8 cellular contexts compared by ENCODE assay signal in genomic region chr19:57815247-57816075, GRCh38. TPM values are rescaled to one million over a fixed set of nuclear protein-coding genes. Genes with fewer than 3 reads are reported as not detected.
DNase-seq lines count a peak whose midpoint lies in the region; TF ChIP-seq lines count a peak whose summit lies in the region.

No MANE protein-coding gene starts in this region.

- H3K9me3 ChIP-seq in BE2C (no peaks in the 10 kb centered on the region), Karpas-422 (ENCODE audit: low read length) (no peaks in the 10 kb centered on the region), neural cell (ENCODE audit: low read length) (no peaks in the 10 kb centered on the region), adrenal gland (replicated peaks in 1 of 3) (no peaks in the 10 kb centered on the region)

- peak overlapping the region; percentile 95 for H3K9ac ChIP-seq in Karpas-422 (ENCODE audit: low read length)
- peak overlapping the region; percentile 83 for H3K9ac ChIP-seq in neural cell (ENCODE audit: low read length)

- H3K4me3 ChIP-seq in BE2C (ENCODE audit: low read depth, low read length) (peak overlapping the region; percentile 96), Karpas-422 (ENCODE audit: low read length) (peak overlapping the region; percentile 94), coronary artery (peak overlapping the region; percentile 89), neural cell (ENCODE audit: low read length) (peak overlapping the region; percentile 94), adrenal gland (peak overlapping the region in 1 of 4 donors; percentile 71)

- H3K27ac ChIP-seq in Karpas-422 (ENCODE audit: low read length) (no peak overlapping the region), coronary artery (peak overlapping the region; percentile 58 to 83), neural cell (ENCODE audit: low read length) (peak overlapping the region; percentile 79), adrenal gland (peak overlapping the region in 2 of 5 donors; percentile 21 to 85)

- TF ChIP-seq CTCF in BE2C (IDR thresholded peaks at IDR 0.05; ENCODE audit: low read depth, low read length): no peak; the same call in 1 of the 2 replicates
- no peak for TF ChIP-seq CTCF in coronary artery (IDR thresholded peaks at IDR 0.05)
- no peak for TF ChIP-seq CTCF in neural cell (IDR thresholded peaks at IDR 0.05; ENCODE audit: poor library complexity, severe bottlenecking)
- TF ChIP-seq CTCF in adrenal gland (IDR thresholded peaks at IDR 0.05): no peak

- peaks cover 56% of the 10 kb centered on the region for H3K79me2 ChIP-seq in Karpas-422 (ENCODE audit: low read length)
- peaks cover 6% of the 10 kb centered on the region for H3K79me2 ChIP-seq in neural cell (replicated peaks; ENCODE audit: insufficient read depth, low read length)

- H4K20me1 ChIP-seq in Karpas-422 (ENCODE audit: insufficient read depth, low read depth, low read length): no peaks in the 10 kb centered on the region
- no peaks in the 10 kb centered on the region for H4K20me1 ChIP-seq in neural cell (ENCODE audit: insufficient read depth)

- no peak for TF ChIP-seq POLR2A in adrenal gland (IDR thresholded peaks at IDR 0.05)

- TF ChIP-seq EP300 in neural cell (conservative IDR thresholded peaks at IDR 0.05; ENCODE audit: poor library complexity, severe bottlenecking): no peak

- H3K9me2 ChIP-seq in Karpas-422 (replicated peaks; ENCODE audit: insufficient read depth, low read length): no peaks in the 10 kb centered on the region
- H3K9me2 ChIP-seq in neural cell (ENCODE audit: insufficient read depth, low read length): no peaks in the 10 kb centered on the region

- 87 to 93% (median 91%) methylated on average over 10 to 17 of the region's 17 CpGs for WGBS in adrenal gland, 4 donors

- intact Hi-C loops in adrenal gland (cut with DNase I): loop anchor here in 1 of 2 donors (10.0 kb wide), 1 partner anchor 71 kb away; the partner anchor contains the start of gene ZNF776

- TF ChIP-seq RAD21 in neural cell (conservative IDR thresholded peaks at IDR 0.05): no peak

- no peaks in the 10 kb centered on the region for H3K4me1 ChIP-seq in BE2C
- peaks cover 37% of the 10 kb centered on the region for H3K4me1 ChIP-seq in Karpas-422 (ENCODE audit: low read length)
- H3K4me1 ChIP-seq in adrenal gland (replicated peaks in 1 of 2): peaks cover 10 to 15% of the 10 kb centered on the region in 2 donors

- H3K36me3 ChIP-seq in BE2C (no peaks in the 10 kb centered on the region), Karpas-422 (ENCODE audit: insufficient read depth, low read length) (peaks cover 9% of the 10 kb centered on the region), neural cell (ENCODE audit: insufficient read depth, low read length) (no peaks in the 10 kb centered on the region), adrenal gland (replicated peaks in 1 of 2) (no peaks in the 10 kb centered on the region)

- H3K27me3 ChIP-seq in BE2C (no peaks in the 10 kb centered on the region), Karpas-422 (ENCODE audit: low read length) (no peaks in the 10 kb centered on the region), neural cell (ENCODE audit: insufficient read depth, low read depth, low read length) (no peaks in the 10 kb centered on the region), adrenal gland (no peaks in the 10 kb centered on the region)

- H2AFZ ChIP-seq in Karpas-422 (ENCODE audit: low read length) (no peak overlapping the region), neural cell (ENCODE audit: low read depth, low read length) (peak overlapping the region; percentile 53)

- H3F3A ChIP-seq in neural cell (ENCODE audit: insufficient read depth, low read length, poor library complexity, severe bottlenecking): no peaks in the 10 kb centered on the region

- H3K4me2 ChIP-seq in Karpas-422 (ENCODE audit: low read depth, low read length, poor library complexity, severe bottlenecking) (peak overlapping the region; percentile 93), neural cell (ENCODE audit: low read length) (peak overlapping the region; percentile 65)

- DNase-seq in BE2C (no peak), Karpas-422 (no peak), coronary artery (ENCODE audit: low spot score) (no peak), NCI-H2196 (lab: John Stamatoyannopoulos, UW; ENCODE audit: unreplicated experiment) (no peak), EL (no peak), adrenal gland (no peak), NCI-H128 (lab: John Stamatoyannopoulos, UW; ENCODE audit: unreplicated experiment) (no peak)

TF ChIP-seq in neural cell, 6 proteins besides CTCF, POLR2A, EP300 and RAD21:
- TF ChIP-seq EZH2 (IDR thresholded peaks at IDR 0.05; ENCODE audit: borderline replicate concordance, insufficient read depth, low read length, poor library complexity, severe bottlenecking) (no peak), TAF1 (IDR thresholded peaks at IDR 0.05; ENCODE audit: low read depth) (no peak), MXI1 (conservative IDR thresholded peaks at IDR 0.05; ENCODE audit: poor library complexity, severe bottlenecking) (no peak), POLR2AphosphoS5 (IDR thresholded peaks at IDR 0.05) (no peak), REST (IDR thresholded peaks at IDR 0.05; ENCODE audit: borderline replicate concordance) (no peak), SMC3 (conservative IDR thresholded peaks at IDR 0.05; ENCODE audit: poor library complexity) (no peak)

RNA-seq across cellular contexts. Expression of gene ZNF552, which starts 0.7 kb away (rescaled TPM):
- polyA plus RNA-seq in BE2C (2012; ENCODE audit: insufficient read depth, insufficient read length, low read depth): 3.3 TPM
- 17.7 and 20.3 TPM in 2 replicates for total RNA-seq in Karpas-422 (2014; rRNA removed; shearing (Covaris generic); ENCODE audit: low replicate concordance)
- polyA plus RNA-seq in neural cell (6.0 and 8.8 TPM in 2 replicates), adrenal gland (1 to 10 TPM; 3.2 to 3.9 (median 3.5) TPM)
- polyA minus RNA-seq in neural cell: 12.2 and 17.7 TPM in 2 replicates
- total RNA-seq in adrenal gland: 10 to 100 TPM in 1 of 8 donors, 1 to 10 TPM in 6, under 1 TPM in 1; 0.66 to 10.5 (median 5.0) TPM

RNA-seq across cellular contexts. Expression of gene ZNF587B, which starts 14.6 kb away (rescaled TPM):
- polyA plus RNA-seq in BE2C (2012; ENCODE audit: insufficient read depth, insufficient read length, low read depth): 1.3 TPM
- total RNA-seq in Karpas-422 (2014; rRNA removed; shearing (Covaris generic); ENCODE audit: low replicate concordance): 16.3 and 20.1 TPM in 2 replicates
- polyA plus RNA-seq in neural cell (5.7 and 6.7 TPM in 2 replicates), adrenal gland (1 to 10 TPM; 3.1 to 7.9 (median 7.4) TPM)
- polyA minus RNA-seq in neural cell: 26.3 and 27.4 TPM in 2 replicates
- total RNA-seq in adrenal gland: 10 to 100 TPM in 4 of 8 donors, 1 to 10 TPM in 4; 5.0 to 20.1 (median 9.6) TPM

RNA-seq across cellular contexts. Expression of gene ZNF587, which starts 34.2 kb away (rescaled TPM):
- 8.8 TPM for polyA plus RNA-seq in BE2C (2012; ENCODE audit: insufficient read depth, insufficient read length, low read depth)
- total RNA-seq in Karpas-422 (2014; rRNA removed; shearing (Covaris generic); ENCODE audit: low replicate concordance): 22.2 and 36.4 TPM in 2 replicates
- polyA plus RNA-seq in neural cell (16.8 and 23.3 TPM in 2 replicates), adrenal gland (10 to 100 TPM in 2 of 3 donors, 1 to 10 TPM in 1; 6.2 to 72.0 (median 23.0) TPM)
- polyA minus RNA-seq in neural cell: 62.4 and 65.0 TPM in 2 replicates
- 10 to 100 TPM; 10.6 to 38.6 (median 23.8) TPM for total RNA-seq in adrenal gland

RNA-seq across cellular contexts. Expression of gene ZNF586, which starts 46.0 kb away (rescaled TPM):
- polyA plus RNA-seq in BE2C (2012; ENCODE audit: insufficient read depth, insufficient read length, low read depth): 9.1 TPM
- 33.7 and 35.9 TPM in 2 replicates for total RNA-seq in Karpas-422 (2014; rRNA removed; shearing (Covaris generic); ENCODE audit: low replicate concordance)
- polyA plus RNA-seq in neural cell (22.0 and 23.7 TPM in 2 replicates), adrenal gland (1 to 10 TPM; 3.6 to 7.0 (median 5.4) TPM)
- polyA minus RNA-seq in neural cell: 61.4 and 66.3 TPM in 2 replicates
- total RNA-seq in adrenal gland: 10 to 100 TPM in 7 of 8 donors, 1 to 10 TPM in 1; 5.1 to 16.7 (median 14.6) TPM
